In genomic region chr4:140342620-140343019, GRCh38 we compare ENCODE assay signal across 24 cellular contexts.
"Had no signal": no experiment of that assay in that cellular context is flagged by ENCODE, and none has a peak within 500 bp of the region (broad histone marks: within the 10 kb centered on the region; RNA-seq: fewer than 3 reads in every experiment).

No MANE protein-coding gene starts in this region.

- H3K27me3 ChIP-seq: SJCRH30 had no signal

- H3K36me3 ChIP-seq: SJCRH30, WERI-Rb-1 had no signal

- FAIRE-seq: bronchial epithelial cell had no signal

- H3K27ac ChIP-seq: RWPE1, SJCRH30, WERI-Rb-1 had no signal

- H3K4me3 ChIP-seq: SJCRH30 had no signal

- H3K4me1 ChIP-seq: SJCRH30 had no signal

- DNase-seq: activated CD4-positive, alpha-beta T cell treated with anti-CD3 and anti-CD28 coated beads for 4 hours; activated CD8-positive, alpha-beta memory T cell treated with anti-CD3 and anti-CD28 coated beads, Interleukin-2, amount 50 U/mL, for 48 hours; activated CD8-positive, alpha-beta T cell treated with anti-CD3 and anti-CD28 coated beads for 36 hours; activated naive CD4-positive, alpha-beta T cell; activated T-cell treated with anti-CD3 and anti-CD28 coated beads, Interleukin-2, amount 50 U/mL, for 1 hour; aorta; central memory CD4-positive, alpha-beta T cell; KG1; NCI-H1048; NCI-H1694; NCI-H2171; NCI-H446 treated with DMSO at 0.1 percent for 48 hours; NCI-H524 treated with DMSO at 0.1 percent for 48 hours; NCI-H774; NK-92 treated with Interleukin-12 subunit alpha and Interleukin-12 subunit beta, amount 100 ng/mL, for 24 hours; OCI-M1; Right ventricle myocardium superior; SK-N-SH; T-helper 1 cell; WERI-Rb-1 had no signal

- ATAC-seq: activated CD8-positive, alpha-beta T cell treated with anti-CD3 and anti-CD28 coated beads for 36 hours; Panc1 had no signal

- H3K9me3 ChIP-seq: SJCRH30, SK-N-SH had no signal
